Comparison of ENCODE assay signal across 1 cellular context in the genomic region with DNA sequence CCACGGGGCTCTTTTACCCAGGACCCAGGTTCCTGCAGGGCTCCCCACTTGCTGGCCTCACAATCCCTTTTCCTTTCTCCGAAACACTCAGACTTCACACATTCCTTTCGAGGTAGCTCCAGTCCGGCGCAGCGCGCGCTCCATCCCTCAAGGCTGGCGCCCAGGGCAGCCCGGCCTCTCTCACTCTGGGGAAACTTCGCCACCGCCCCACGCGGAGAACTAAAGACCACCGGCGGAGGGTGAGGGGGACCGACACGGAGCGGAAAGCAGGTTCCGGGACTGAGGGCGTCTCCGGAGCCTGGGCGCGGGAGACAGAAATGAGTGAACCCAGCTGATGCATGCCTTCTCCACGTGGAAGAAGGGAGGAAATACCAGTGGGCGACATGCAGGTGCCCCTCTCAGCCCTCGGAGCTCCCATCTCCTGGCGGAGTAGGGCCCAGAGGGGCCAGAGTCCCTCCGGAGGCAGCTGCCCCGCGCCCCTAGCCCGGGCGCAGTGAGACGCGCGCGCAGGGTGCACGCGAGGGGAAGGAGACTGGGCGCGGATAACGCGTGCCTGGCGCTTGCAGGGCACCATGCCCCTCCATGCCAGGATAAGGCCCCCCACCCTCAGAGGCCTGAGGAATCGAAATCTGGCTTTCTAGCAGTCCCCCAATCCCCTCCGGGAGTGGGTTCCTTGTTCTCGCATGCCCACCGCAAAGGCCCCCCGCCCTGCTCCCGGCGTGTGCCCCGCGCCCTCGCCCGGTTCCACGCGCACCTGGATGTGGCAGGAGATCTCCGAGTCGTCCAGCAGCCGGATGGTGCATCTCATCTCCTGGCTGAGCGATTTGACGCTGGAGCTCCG.
TF ChIP-seq lines count a peak whose summit lies in the region.

No MANE protein-coding gene starts in this region.

TF ChIP-seq in HepG2, 621 proteins besides CTCF, POLR2A, EP300 and RAD21 (continued from another document and continues in another):
- TF ChIP-seq ZNF281 (CRISPR knock-in tag; IDR thresholded peaks at IDR 0.05; ENCODE audit: borderline replicate concordance) (no peak), ZNF512 (CRISPR knock-in tag; IDR thresholded peaks at IDR 0.05) (no peak), PCBP1 (IDR thresholded peaks at IDR 0.05; ENCODE audit: borderline replicate concordance, low read depth, low read length) (no peak), ISL2 (CRISPR knock-in tag; IDR thresholded peaks at IDR 0.05) (0 out of 2 replicates have a peak, but pooled peaks have one; percentile 31), DZIP1 (CRISPR knock-in tag; IDR thresholded peaks at IDR 0.05) (0 out of 2 replicates have a peak, but pooled peaks have one; percentile 37), ZBTB7B (CRISPR knock-in tag; IDR thresholded peaks at IDR 0.05) (no peak), ZNF619 (CRISPR knock-in tag; IDR thresholded peaks at IDR 0.05) (no peak), ZNF737 (CRISPR knock-in tag; IDR thresholded peaks at IDR 0.05; ENCODE audit: borderline replicate concordance) (no peak), ZNF24 (IDR thresholded peaks at IDR 0.05) (no peak), DDIT3 (CRISPR knock-in tag; IDR thresholded peaks at IDR 0.05) (no peak), KAT8 (CRISPR knock-in tag; IDR thresholded peaks at IDR 0.05) (no peak; the same call in 1 of the 2 replicates), ZC3H13 (CRISPR knock-in tag; IDR thresholded peaks at IDR 0.05) (no peak; the same call in 1 of the 2 replicates), ZBTB4 (CRISPR knock-in tag; IDR thresholded peaks at IDR 0.05; ENCODE audit: borderline replicate concordance) (no peak), ZFP82 (CRISPR knock-in tag; IDR thresholded peaks at IDR 0.05; ENCODE audit: borderline replicate concordance) (no peak), ZNF562 (CRISPR knock-in tag; IDR thresholded peaks at IDR 0.05; ENCODE audit: borderline replicate concordance) (no peak)
- TF ChIP-seq, protein P1, sequence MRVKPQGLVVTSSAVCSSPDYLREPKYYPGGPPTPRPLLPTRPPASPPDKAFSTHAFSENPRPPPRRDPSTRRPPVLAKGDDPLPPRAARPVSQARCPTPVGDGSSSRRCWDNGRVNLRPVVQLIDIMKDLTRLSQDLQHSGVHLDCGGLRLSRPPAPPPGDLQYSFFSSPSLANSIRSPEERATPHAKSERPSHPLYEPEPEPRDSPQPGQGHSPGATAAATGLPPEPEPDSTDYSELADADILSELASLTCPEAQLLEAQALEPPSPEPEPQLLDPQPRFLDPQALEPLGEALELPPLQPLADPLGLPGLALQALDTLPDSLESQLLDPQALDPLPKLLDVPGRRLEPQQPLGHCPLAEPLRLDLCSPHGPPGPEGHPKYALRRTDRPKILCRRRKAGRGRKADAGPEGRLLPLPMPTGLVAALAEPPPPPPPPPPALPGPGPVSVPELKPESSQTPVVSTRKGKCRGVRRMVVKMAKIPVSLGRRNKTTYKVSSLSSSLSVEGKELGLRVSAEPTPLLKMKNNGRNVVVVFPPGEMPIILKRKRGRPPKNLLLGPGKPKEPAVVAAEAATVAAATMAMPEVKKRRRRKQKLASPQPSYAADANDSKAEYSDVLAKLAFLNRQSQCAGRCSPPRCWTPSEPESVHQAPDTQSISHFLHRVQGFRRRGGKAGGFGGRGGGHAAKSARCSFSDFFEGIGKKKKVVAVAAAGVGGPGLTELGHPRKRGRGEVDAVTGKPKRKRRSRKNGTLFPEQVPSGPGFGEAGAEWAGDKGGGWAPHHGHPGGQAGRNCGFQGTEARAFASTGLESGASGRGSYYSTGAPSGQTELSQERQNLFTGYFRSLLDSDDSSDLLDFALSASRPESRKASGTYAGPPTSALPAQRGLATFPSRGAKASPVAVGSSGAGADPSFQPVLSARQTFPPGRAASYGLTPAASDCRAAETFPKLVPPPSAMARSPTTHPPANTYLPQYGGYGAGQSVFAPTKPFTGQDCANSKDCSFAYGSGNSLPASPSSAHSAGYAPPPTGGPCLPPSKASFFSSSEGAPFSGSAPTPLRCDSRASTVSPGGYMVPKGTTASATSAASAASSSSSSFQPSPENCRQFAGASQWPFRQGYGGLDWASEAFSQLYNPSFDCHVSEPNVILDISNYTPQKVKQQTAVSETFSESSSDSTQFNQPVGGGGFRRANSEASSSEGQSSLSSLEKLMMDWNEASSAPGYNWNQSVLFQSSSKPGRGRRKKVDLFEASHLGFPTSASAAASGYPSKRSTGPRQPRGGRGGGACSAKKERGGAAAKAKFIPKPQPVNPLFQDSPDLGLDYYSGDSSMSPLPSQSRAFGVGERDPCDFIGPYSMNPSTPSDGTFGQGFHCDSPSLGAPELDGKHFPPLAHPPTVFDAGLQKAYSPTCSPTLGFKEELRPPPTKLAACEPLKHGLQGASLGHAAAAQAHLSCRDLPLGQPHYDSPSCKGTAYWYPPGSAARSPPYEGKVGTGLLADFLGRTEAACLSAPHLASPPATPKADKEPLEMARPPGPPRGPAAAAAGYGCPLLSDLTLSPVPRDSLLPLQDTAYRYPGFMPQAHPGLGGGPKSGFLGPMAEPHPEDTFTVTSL (CRISPR knock-in tag; IDR thresholded peaks at IDR 0.05; ENCODE audit: borderline replicate concordance) = no peak
- TF ChIP-seq, protein P2, sequence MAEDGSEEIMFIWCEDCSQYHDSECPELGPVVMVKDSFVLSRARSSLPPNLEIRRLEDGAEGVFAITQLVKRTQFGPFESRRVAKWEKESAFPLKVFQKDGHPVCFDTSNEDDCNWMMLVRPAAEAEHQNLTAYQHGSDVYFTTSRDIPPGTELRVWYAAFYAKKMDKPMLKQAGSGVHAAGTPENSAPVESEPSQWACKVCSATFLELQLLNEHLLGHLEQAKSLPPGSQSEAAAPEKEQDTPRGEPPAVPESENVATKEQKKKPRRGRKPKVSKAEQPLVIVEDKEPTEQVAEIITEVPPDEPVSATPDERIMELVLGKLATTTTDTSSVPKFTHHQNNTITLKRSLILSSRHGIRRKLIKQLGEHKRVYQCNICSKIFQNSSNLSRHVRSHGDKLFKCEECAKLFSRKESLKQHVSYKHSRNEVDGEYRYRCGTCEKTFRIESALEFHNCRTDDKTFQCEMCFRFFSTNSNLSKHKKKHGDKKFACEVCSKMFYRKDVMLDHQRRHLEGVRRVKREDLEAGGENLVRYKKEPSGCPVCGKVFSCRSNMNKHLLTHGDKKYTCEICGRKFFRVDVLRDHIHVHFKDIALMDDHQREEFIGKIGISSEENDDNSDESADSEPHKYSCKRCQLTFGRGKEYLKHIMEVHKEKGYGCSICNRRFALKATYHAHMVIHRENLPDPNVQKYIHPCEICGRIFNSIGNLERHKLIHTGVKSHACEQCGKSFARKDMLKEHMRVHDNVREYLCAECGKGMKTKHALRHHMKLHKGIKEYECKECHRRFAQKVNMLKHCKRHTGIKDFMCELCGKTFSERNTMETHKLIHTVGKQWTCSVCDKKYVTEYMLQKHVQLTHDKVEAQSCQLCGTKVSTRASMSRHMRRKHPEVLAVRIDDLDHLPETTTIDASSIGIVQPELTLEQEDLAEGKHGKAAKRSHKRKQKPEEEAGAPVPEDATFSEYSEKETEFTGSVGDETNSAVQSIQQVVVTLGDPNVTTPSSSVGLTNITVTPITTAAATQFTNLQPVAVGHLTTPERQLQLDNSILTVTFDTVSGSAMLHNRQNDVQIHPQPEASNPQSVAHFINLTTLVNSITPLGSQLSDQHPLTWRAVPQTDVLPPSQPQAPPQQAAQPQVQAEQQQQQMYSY (CRISPR knock-in tag; IDR thresholded peaks at IDR 0.05) = peak; percentile 80
- TF ChIP-seq, protein P3, sequence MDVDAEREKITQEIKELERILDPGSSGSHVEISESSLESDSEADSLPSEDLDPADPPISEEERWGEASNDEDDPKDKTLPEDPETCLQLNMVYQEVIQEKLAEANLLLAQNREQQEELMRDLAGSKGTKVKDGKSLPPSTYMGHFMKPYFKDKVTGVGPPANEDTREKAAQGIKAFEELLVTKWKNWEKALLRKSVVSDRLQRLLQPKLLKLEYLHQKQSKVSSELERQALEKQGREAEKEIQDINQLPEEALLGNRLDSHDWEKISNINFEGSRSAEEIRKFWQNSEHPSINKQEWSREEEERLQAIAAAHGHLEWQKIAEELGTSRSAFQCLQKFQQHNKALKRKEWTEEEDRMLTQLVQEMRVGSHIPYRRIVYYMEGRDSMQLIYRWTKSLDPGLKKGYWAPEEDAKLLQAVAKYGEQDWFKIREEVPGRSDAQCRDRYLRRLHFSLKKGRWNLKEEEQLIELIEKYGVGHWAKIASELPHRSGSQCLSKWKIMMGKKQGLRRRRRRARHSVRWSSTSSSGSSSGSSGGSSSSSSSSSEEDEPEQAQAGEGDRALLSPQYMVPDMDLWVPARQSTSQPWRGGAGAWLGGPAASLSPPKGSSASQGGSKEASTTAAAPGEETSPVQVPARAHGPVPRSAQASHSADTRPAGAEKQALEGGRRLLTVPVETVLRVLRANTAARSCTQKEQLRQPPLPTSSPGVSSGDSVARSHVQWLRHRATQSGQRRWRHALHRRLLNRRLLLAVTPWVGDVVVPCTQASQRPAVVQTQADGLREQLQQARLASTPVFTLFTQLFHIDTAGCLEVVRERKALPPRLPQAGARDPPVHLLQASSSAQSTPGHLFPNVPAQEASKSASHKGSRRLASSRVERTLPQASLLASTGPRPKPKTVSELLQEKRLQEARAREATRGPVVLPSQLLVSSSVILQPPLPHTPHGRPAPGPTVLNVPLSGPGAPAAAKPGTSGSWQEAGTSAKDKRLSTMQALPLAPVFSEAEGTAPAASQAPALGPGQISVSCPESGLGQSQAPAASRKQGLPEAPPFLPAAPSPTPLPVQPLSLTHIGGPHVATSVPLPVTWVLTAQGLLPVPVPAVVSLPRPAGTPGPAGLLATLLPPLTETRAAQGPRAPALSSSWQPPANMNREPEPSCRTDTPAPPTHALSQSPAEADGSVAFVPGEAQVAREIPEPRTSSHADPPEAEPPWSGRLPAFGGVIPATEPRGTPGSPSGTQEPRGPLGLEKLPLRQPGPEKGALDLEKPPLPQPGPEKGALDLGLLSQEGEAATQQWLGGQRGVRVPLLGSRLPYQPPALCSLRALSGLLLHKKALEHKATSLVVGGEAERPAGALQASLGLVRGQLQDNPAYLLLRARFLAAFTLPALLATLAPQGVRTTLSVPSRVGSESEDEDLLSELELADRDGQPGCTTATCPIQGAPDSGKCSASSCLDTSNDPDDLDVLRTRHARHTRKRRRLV (CRISPR knock-in tag; IDR thresholded peaks at IDR 0.05) = no peak
